10 cellular contexts compared by ENCODE assay signal in the genomic region with DNA sequence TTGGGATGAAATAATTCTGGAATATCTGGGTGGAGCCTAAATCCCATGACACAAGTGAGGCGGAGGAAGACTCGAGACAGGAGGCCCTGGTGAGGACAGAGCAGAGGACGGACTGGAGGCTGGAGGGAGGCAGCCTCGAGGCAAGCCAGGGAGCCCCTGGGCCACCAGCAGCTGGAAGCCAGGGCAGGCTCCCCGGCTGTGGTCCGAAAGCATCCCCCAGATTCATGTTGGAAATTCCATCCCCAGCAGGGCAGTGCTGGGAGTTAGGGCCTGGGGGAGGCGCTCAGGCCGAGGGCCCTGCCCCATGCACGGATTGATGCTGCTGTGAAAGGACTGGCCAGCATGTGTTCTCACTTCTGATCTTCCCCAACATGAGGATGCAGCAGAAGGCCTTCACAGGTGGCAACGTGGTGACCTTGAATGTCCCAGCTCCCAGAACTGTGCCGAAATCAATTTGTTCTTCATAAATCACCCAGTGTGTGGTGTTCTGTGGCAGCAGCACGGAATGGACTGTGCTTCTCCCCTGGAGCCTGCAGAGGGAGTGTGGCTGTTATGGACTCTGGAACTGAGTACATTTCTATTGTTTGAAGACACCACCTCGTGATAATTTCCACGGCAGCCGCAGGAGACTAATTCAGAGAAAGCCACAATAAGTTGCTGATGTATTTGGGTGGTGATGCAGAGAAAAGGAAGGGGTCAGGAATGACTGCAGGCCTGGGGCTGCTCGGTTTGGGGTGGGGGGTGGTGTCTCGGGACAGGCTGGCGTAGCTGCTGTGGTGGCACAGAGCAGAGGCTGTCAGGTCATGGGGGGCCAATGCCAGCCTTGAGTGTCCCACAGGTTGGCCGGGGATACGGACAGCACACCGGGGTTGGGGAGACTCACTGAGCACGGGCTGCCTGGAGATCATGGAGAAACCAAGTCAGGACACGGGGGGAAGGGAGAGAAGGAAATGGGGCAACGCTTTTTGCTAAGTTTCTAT. TPM values are rescaled to one million over a fixed set of nuclear protein-coding genes. Genes with fewer than 3 reads are reported as not detected.
DNase-seq lines count a peak whose midpoint lies in the region; ATAC-seq and TF ChIP-seq lines count a peak whose summit lies in the region.
"Had no signal": no experiment of that assay in that cellular context is flagged by ENCODE, and none has a peak within 500 bp of the region (broad histone marks: within the 10 kb centered on the region; RNA-seq: fewer than 3 reads in every experiment).

No MANE protein-coding gene starts in this region.

- peaks cover 82 to 84% (median 83%) of the 10 kb centered on the region in 3 donors for H3K36me3 ChIP-seq in tibial artery

- no peaks in the 10 kb centered on the region for H3K4me1 ChIP-seq in tibial artery

- H3K4me1 Mint-ChIP-seq in T-helper 17 cell = peaks cover 35% of the 10 kb centered on the region

- H3K27me3 ChIP-seq in tibial artery = no peaks in the 10 kb centered on the region

- intact Hi-C loops in Right ventricle myocardium inferior (cut with DNase I) = no loop called here
- intact Hi-C loops in cardiac septum (cut with DNase I) = no loop called here
- intact Hi-C loops in tibial artery (cut with DNase I; ENCODE audit: low total_unique reads) = no loop called here

- peak overlapping the region; percentile 41 for H3K4me3 Mint-ChIP-seq in T-helper 17 cell

- peaks cover 4% of the 10 kb centered on the region for H3K36me3 Mint-ChIP-seq in T-helper 17 cell (ENCODE audit: low read depth)

- H3K4me3 ChIP-seq in foreskin fibroblast (ENCODE audit: low read depth in 1 of 2, low read length in 2 of 2) (no peak overlapping the region), tibial artery (no peak overlapping the region)

- peak; percentile 28 for TF ChIP-seq CTCF in foreskin fibroblast (IDR thresholded peaks at IDR 0.05; ENCODE audit: low read depth, low read length)
- no peak for TF ChIP-seq CTCF in tibial artery (IDR thresholded peaks at IDR 0.05)

- H3K27ac Mint-ChIP-seq in T-helper 17 cell = peak overlapping the region; percentile 86

- peak overlapping the region; percentile 38 for H3K27ac ChIP-seq in temporal lobe (ENCODE audit: low read depth, low read length)
- H3K27ac ChIP-seq in tibial artery = no peak overlapping the region
- H3K27ac ChIP-seq: epithelial cell of prostate had no signal

- DNase-seq in Right ventricle myocardium inferior (ENCODE audit: missing footprints) (peak; percentile 49), cardiac septum (ENCODE audit: low spot score) (no peak), T-helper 17 cell (no peak), foreskin fibroblast (peak in 1 of 2 donors; percentile 51), tibial artery (no peak)
- DNase-seq: NCI-H1930 had no signal

- ATAC-seq in Right ventricle myocardium inferior = no peak
- peak; percentile 45 for ATAC-seq in T-helper 17 cell
- no peak for ATAC-seq in GM18870 (IDR thresholded peaks at IDR 0.05; ENCODE audit: unreplicated experiment)
- ATAC-seq in GM19035 (IDR thresholded peaks at IDR 0.05; ENCODE audit: unreplicated experiment) = no peak

- H3K27me3 Mint-ChIP-seq in T-helper 17 cell = no peaks in the 10 kb centered on the region

- H3K9me3 ChIP-seq in T-helper 17 cell (ENCODE audit: control insufficient read depth, low read length, poor library complexity, severe bottlenecking) (no peaks in the 10 kb centered on the region), tibial artery (peaks cover 5 to 84% (median 71%) of the 10 kb centered on the region in 3 donors)

RNA-seq across cellular contexts. Expression of gene PCGF3, which starts 56.9 kb away (rescaled TPM):
- total RNA-seq in Right ventricle myocardium inferior (21.7 TPM), cardiac septum (24.3 TPM), T-helper 17 cell (10 to 100 TPM; 31.3 to 38.0 TPM), temporal lobe (54.6 TPM)
